ENCODE assay signal across 8 cellular contexts in the genomic region with DNA sequence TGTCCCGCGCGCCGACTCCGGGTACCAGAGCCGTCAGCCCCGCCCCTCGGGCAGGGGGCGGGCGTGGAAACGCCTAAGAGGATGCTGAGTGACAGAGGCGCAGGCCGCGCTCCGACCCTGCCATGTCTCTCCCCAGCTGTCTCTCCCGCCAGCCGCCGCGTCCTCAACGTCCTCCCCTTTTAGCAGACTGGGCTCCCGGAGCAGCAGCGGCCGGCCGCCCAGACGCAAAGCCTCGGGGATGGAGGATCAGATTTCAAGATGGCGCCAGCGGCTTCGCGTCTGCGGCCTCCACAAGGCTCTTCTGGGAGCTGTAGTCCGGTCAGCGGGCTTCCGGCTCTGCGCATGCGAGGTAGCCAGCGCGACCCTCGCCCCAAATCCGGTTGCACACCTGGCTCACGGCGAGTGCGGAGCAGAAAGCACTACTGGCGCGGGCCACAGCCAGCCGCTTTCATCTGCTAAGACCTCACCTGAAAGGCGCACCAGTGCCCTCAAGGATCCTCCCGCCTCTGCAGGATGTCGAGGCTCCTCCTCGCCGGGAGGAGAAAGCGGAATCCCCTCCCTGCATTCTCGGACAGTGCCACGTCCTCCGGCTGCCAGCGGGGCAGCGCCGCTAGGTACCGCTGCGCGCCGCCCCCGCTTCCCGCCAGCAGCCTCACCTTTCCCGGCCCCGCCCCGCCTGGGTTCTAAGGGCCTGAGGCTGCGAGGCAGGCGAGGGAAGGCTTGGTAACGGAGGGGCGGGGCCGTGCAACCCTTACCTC.
DNase-seq lines count a peak whose midpoint lies in the region; ATAC-seq and TF ChIP-seq lines count a peak whose summit lies in the region.
"Not testable (repeated sequence)": the region's sequence is repeated elsewhere in the genome, so short reads cannot be mapped to it uniquely, and the experiment has no call there.

No MANE protein-coding gene starts in this region.

- not testable (repeated sequence) for H3K27me3 ChIP-seq in PC-9 (ENCODE audit: insufficient read depth, low read depth)

- peak; percentile 74 for ATAC-seq in GM21717 (IDR thresholded peaks at IDR 0.05; ENCODE audit: unreplicated experiment)
- peak; percentile 82 to 85 for ATAC-seq in activated T-cell treated with anti-CD3 and anti-CD28 coated beads, Interleukin-2, amount 50 U/mL, for 72 hours (replicated peaks in 1 of 2)
- ATAC-seq in esophagus mucosa, result peak; percentile 94
- peak; percentile 92 for ATAC-seq in mucosa of descending colon

- peak overlapping the region; percentile 38 for H3K27ac Mint-ChIP-seq in activated T-cell treated with anti-CD3 and anti-CD28 coated beads, Interleukin-2, amount 50 U/mL, for 72 hours

- H3K27ac ChIP-seq in PC-9, result peak overlapping the region; percentile 77

- BruUV-seq in PC-9 (replicated peaks; lab: Mats Ljungman, UMichigan), result TSS peak; percentile 27

- peak overlapping the region; percentile 54 for H3K4me3 ChIP-seq in PC-9
- H3K4me3 ChIP-seq in mucosa of descending colon, result not testable (repeated sequence)

- peaks cover 12% of the 10 kb centered on the region; the same call in 1 of the 2 replicates for H3K79me2 ChIP-seq in PC-9 (ENCODE audit: low read depth)

- H3K9me2 ChIP-seq in PC-9 (ENCODE audit: insufficient read depth), result not testable (repeated sequence)

- TF ChIP-seq CTCF in PC-9 (conservative IDR thresholded peaks at IDR 0.05); mucosa of descending colon (IDR thresholded peaks at IDR 0.05): not testable (repeated sequence)

- peak overlapping the region; percentile 71 to 86 for H3K4me3 Mint-ChIP-seq in activated T-cell treated with anti-CD3 and anti-CD28 coated beads, Interleukin-2, amount 50 U/mL, for 72 hours

- in situ Hi-C loops in Caki2 (cut with HindIII; ENCODE audit: low pct_unique_long_range_greater_than_20kb, low sequenced_read_pairs), result not testable (repeated sequence)

- POLR2A ChIA-PET in PC-9 (lab: Charles Lee; ENCODE audit: unreplicated experiment), result not testable (repeated sequence)

- CTCF ChIA-PET in PC-9 (lab: Charles Lee), result not testable (repeated sequence)

- not testable (repeated sequence) for H4K20me1 ChIP-seq in PC-9 (ENCODE audit: insufficient read depth)

- H3K9me3 Mint-ChIP-seq in activated T-cell treated with anti-CD3 and anti-CD28 coated beads, Interleukin-2, amount 50 U/mL, for 72 hours, result not testable (repeated sequence)

- H3F3A ChIP-seq in PC-9 (ENCODE audit: insufficient read depth, low read depth), result not testable (repeated sequence)

- DNase-seq in Caki2 (ENCODE audit: low read depth), result peak; percentile 88
- DNase-seq in HT-29 (ENCODE audit: low spot score), result peak; percentile 68
- DNase-seq in PC-9, result peak; percentile 90 to 91
- peak; percentile 53 to 76 for DNase-seq in activated T-cell treated with anti-CD3 and anti-CD28 coated beads, Interleukin-2, amount 50 U/mL, for 72 hours
- peak; percentile 79 to 91 (median 84) for DNase-seq in mucosa of descending colon
- DNase-seq in stimulated activated CD8-positive, alpha-beta memory T cell treated with anti-CD3 and anti-CD28 coated beads, Interleukin-15, amount 100 ng/mL, for 4 hours (ENCODE audit: low read depth in 2 of 2), result peak; percentile 10 to 40

- H3K9me3 ChIP-seq in PC-9 (ENCODE audit: insufficient read depth, low read depth); mucosa of descending colon: not testable (repeated sequence)

- H3K36me3 ChIP-seq in PC-9 (ENCODE audit: low read depth); mucosa of descending colon (ENCODE audit: low read depth): not testable (repeated sequence)

- not testable (repeated sequence) for H2AFZ ChIP-seq in PC-9

- peak overlapping the region; percentile 49; the same call in 1 of the 2 replicates for H3K4me2 ChIP-seq in PC-9

- H3K27me3 Mint-ChIP-seq in activated T-cell treated with anti-CD3 and anti-CD28 coated beads, Interleukin-2, amount 50 U/mL, for 72 hours (ENCODE audit: low read depth), result not testable (repeated sequence)

- H3K4me1 ChIP-seq in PC-9 (replicated peaks; ENCODE audit: insufficient read depth), result peaks cover 22% of the 10 kb centered on the region
- H3K4me1 ChIP-seq in mucosa of descending colon (ENCODE audit: low read depth), result not testable (repeated sequence)

- intact Hi-C loops in PC-9 (cut with micrococcal nuclease; ENCODE audit: unreplicated experiment); mucosa of descending colon (cut with DNase I, micrococcal nuclease): not testable (repeated sequence)

- not testable (repeated sequence) for H3K36me3 Mint-ChIP-seq in activated T-cell treated with anti-CD3 and anti-CD28 coated beads, Interleukin-2, amount 50 U/mL, for 72 hours (ENCODE audit: insufficient read depth in 2 of 2)

- H3K4me1 Mint-ChIP-seq in activated T-cell treated with anti-CD3 and anti-CD28 coated beads, Interleukin-2, amount 50 U/mL, for 72 hours (ENCODE audit: low read depth), result not testable (repeated sequence)

Comparison
In these comparisons a context has a peak if more than half of its experiments do, and no peak if none do; other contexts are left out.
1. DNase-seq: peak in every context shown above with its lines; median percentile 90 in PC-9; 88 in Caki2; 84 in mucosa of descending colon; 68 in HT-29; 64 in activated T-cell treated with anti-CD3 and anti-CD28 coated beads, Interleukin-2, amount 50 U/mL, for 72 hours; 25 in stimulated activated CD8-positive, alpha-beta memory T cell treated with anti-CD3 and anti-CD28 coated beads, Interleukin-15, amount 100 ng/mL, for 4 hours.